Comparison of ENCODE assay signal across 1 cellular context in genomic region chr6:108937170-108937569, GRCh38.
TF ChIP-seq lines count a peak whose summit lies in the region.

No MANE protein-coding gene starts in this region.

TF ChIP-seq in WTC11, 78 proteins besides CTCF, POLR2A, EP300 and RAD21 (continued from another document):
- TF ChIP-seq E2F1 (CRISPR knock-in tag; IDR thresholded peaks at IDR 0.05) (no peak), ERG (CRISPR knock-in tag; IDR thresholded peaks at IDR 0.05) (no peak), PRRX2 (CRISPR knock-in tag; IDR thresholded peaks at IDR 0.05) (no peak), AFF4 (CRISPR knock-in tag; IDR thresholded peaks at IDR 0.05; ENCODE audit: borderline replicate concordance) (no peak)
TF ChIP-seq in WTC11: peak in this region for 0.
